Comparison of ENCODE assay signal across 15 cellular contexts in genomic region chr22:19840059-19840458, GRCh38. TPM values are rescaled to one million over a fixed set of nuclear protein-coding genes. Genes with fewer than 3 reads are reported as not detected.
DNase-seq lines count a peak whose midpoint lies in the region; ATAC-seq and TF ChIP-seq lines count a peak whose summit lies in the region.
"Had no signal": no experiment of that assay in that cellular context is flagged by ENCODE, and none has a peak within 500 bp of the region (broad histone marks: within the 10 kb centered on the region; RNA-seq: fewer than 3 reads in every experiment).

No MANE protein-coding gene starts in this region.

- H3K9me3 ChIP-seq in T-helper 17 cell (ENCODE audit: control insufficient read depth, low read length, poor library complexity, severe bottlenecking) (no peaks in the 10 kb centered on the region), lung (ENCODE audit: control insufficient read depth in 2 of 2, insufficient read depth in 1 of 2, low read length in 1 of 2) (no peaks in the 10 kb centered on the region), esophagus muscularis mucosa (no peaks in the 10 kb centered on the region)
- H3K9me3 ChIP-seq: BLaER1 treated with 17β-estradiol and CSF1 and Interleukin-3, amounts not matched to agents 10 nM and 100 nM had no signal

- no peaks in the 10 kb centered on the region for H3K36me3 Mint-ChIP-seq in activated naive CD4-positive, alpha-beta T cell treated with anti-CD3 and anti-CD28 coated beads, Interleukin-2, amount 50 U/mL, for 72 hours
- no peaks in the 10 kb centered on the region for H3K36me3 Mint-ChIP-seq in T-helper 17 cell (ENCODE audit: low read depth)

- H3K4me3 ChIP-seq in lung (peak overlapping the region; percentile 3), esophagus muscularis mucosa (no peak overlapping the region)
- H3K4me3 ChIP-seq: BLaER1 treated with 17β-estradiol and CSF1 and Interleukin-3, amounts not matched to agents 10 nM and 100 nM had no signal

- no peak for TF ChIP-seq EP300 in esophagus muscularis mucosa (IDR thresholded peaks at IDR 0.05)

- H3K27me3 ChIP-seq in lung (ENCODE audit: control insufficient read depth, insufficient read depth) = no peaks in the 10 kb centered on the region
- H3K27me3 ChIP-seq in esophagus muscularis mucosa = no peaks in the 10 kb centered on the region
- H3K27me3 ChIP-seq: BLaER1 treated with 17β-estradiol and CSF1 and Interleukin-3, amounts not matched to agents 10 nM and 100 nM had no signal

- no peak for TF ChIP-seq CTCF in lung (IDR thresholded peaks at IDR 0.05; ENCODE audit: control extremely low read depth, extremely low read depth)
- no peak for TF ChIP-seq CTCF in esophagus muscularis mucosa (IDR thresholded peaks at IDR 0.05)

- H3K9me3 Mint-ChIP-seq in activated naive CD4-positive, alpha-beta T cell treated with anti-CD3 and anti-CD28 coated beads, Interleukin-2, amount 50 U/mL, for 72 hours = no peaks in the 10 kb centered on the region
- H3K9me3 Mint-ChIP-seq: CD8-positive, alpha-beta T cell; H9 had no signal

- peak overlapping the region; percentile 29 to 63 for H3K27ac Mint-ChIP-seq in activated naive CD4-positive, alpha-beta T cell treated with anti-CD3 and anti-CD28 coated beads, Interleukin-2, amount 50 U/mL, for 72 hours
- H3K27ac Mint-ChIP-seq in T-helper 17 cell = peak overlapping the region; percentile 19
- H3K27ac Mint-ChIP-seq: B cell; CD8-positive, alpha-beta T cell had no signal

- no peak for DNase-seq in activated naive CD4-positive, alpha-beta T cell treated with anti-CD3 and anti-CD28 coated beads, Interleukin-2, amount 50 U/mL, for 72 hours (ENCODE audit: low spot score in 2 of 2)
- DNase-seq in activated naive CD4-positive, alpha-beta T cell (lab: John Stamatoyannopoulos, UW) = no peak
- DNase-seq in T-helper 17 cell (no peak), lung (ENCODE audit: low spot score) (no peak), activated gamma-delta T cell (lab: John Stamatoyannopoulos, UW) (no peak), esophagus muscularis mucosa (ENCODE audit: extremely low spot score) (no peak)
- DNase-seq: 8988T; Calu3; CD8-positive, alpha-beta T cell; DMS79 treated with DMSO at 0.1 percent for 48 hours; GF-D8; H9 had no signal

- peaks cover 21% of the 10 kb centered on the region for H3K4me1 Mint-ChIP-seq in T-helper 17 cell

- WGBS in lung, 2 donors = 70 to 81% methylated on average over 4 of the region's 4 CpGs
- 81% methylated on average over 4 of the region's 4 CpGs for WGBS in esophagus muscularis mucosa

- no peak overlapping the region for H3K27ac ChIP-seq in lung (ENCODE audit: low read depth in 1 of 2, low read length in 1 of 2)
- H3K27ac ChIP-seq in esophagus muscularis mucosa (replicated peaks in 1 of 4) = no peak overlapping the region
- H3K27ac ChIP-seq: BLaER1 treated with 17β-estradiol and CSF1 and Interleukin-3, amounts not matched to agents 10 nM and 100 nM had no signal

- H3K4me1 ChIP-seq in lung (ENCODE audit: control insufficient read depth in 2 of 2, insufficient read depth in 2 of 2, low read length in 2 of 2) = peaks cover 0 to 21% of the 10 kb centered on the region in 2 donors
- peaks cover 18 to 25% (median 22%) of the 10 kb centered on the region in 4 donors for H3K4me1 ChIP-seq in esophagus muscularis mucosa

- intact Hi-C loops in esophagus muscularis mucosa (cut with DNase I) = loop anchor here (10.0 kb wide), 1 partner anchor 75 kb away; the partner anchor contains the start of gene TBX1

- H3K36me3 ChIP-seq in lung (ENCODE audit: control insufficient read depth in 2 of 2, insufficient read depth in 2 of 2, low read length in 2 of 2) (no peaks in the 10 kb centered on the region), esophagus muscularis mucosa (no peaks in the 10 kb centered on the region)

- H3K27me3 Mint-ChIP-seq in T-helper 17 cell = no peaks in the 10 kb centered on the region
- H3K27me3 Mint-ChIP-seq: B cell had no signal

- TF ChIP-seq POLR2A in esophagus muscularis mucosa (IDR thresholded peaks at IDR 0.05; ENCODE audit: low read depth) = no peak

- H3K4me3 Mint-ChIP-seq in T-helper 17 cell = no peak overlapping the region
- H3K4me3 Mint-ChIP-seq: B cell; CD8-positive, alpha-beta T cell; H9 had no signal

- no peak for ATAC-seq in activated naive CD4-positive, alpha-beta T cell treated with anti-CD3 and anti-CD28 coated beads, Interleukin-2, amount 50 U/mL, for 72 hours
- no peak for ATAC-seq in T-helper 17 cell
- ATAC-seq in lung (ENCODE audit: insufficient read depth, low FRiP score) = no peak
- no peak for ATAC-seq in GM18909 (IDR thresholded peaks at IDR 0.05; ENCODE audit: poor library complexity, unreplicated experiment)
- ATAC-seq: CD8-positive, alpha-beta T cell had no signal

RNA-seq across cellular contexts. Expression of gene GNB1L, which starts 14.6 kb away (rescaled TPM):
- total RNA-seq in activated naive CD4-positive, alpha-beta T cell treated with anti-CD3 and anti-CD28 coated beads, Interleukin-2, amount 50 U/mL, for 72 hours = 10 to 100 TPM in 1 of 2 donors, 1 to 10 TPM in 1; 9.6 to 13.4 TPM
- total RNA-seq in T-helper 17 cell (1 to 10 TPM; 5.0 to 6.2 TPM), lung (1 to 10 TPM; 4.5 to 9.3 TPM), esophagus muscularis mucosa (1 to 10 TPM; 4.6 to 8.7 (median 6.8) TPM)
- 1 to 10 TPM; 5.1 to 8.3 TPM for polyA plus RNA-seq in lung

RNA-seq across cellular contexts. Expression of gene RTL10, which starts 14.6 kb away (rescaled TPM):
- 10 to 100 TPM; 12.1 to 20.1 TPM for total RNA-seq in activated naive CD4-positive, alpha-beta T cell treated with anti-CD3 and anti-CD28 coated beads, Interleukin-2, amount 50 U/mL, for 72 hours
- total RNA-seq in T-helper 17 cell (10 to 100 TPM; 12.4 to 13.1 TPM), lung (10 to 100 TPM; 11.4 to 22.7 TPM), esophagus muscularis mucosa (10 to 100 TPM in 2 of 4 donors, 1 to 10 TPM in 2; 5.6 to 14.8 (median 11.1) TPM)
- polyA plus RNA-seq in lung = 10 to 100 TPM in 1 of 2 donors, 1 to 10 TPM in 1; 7.4 to 11.7 TPM
